10 cellular contexts compared by ENCODE assay signal in the genomic region with DNA sequence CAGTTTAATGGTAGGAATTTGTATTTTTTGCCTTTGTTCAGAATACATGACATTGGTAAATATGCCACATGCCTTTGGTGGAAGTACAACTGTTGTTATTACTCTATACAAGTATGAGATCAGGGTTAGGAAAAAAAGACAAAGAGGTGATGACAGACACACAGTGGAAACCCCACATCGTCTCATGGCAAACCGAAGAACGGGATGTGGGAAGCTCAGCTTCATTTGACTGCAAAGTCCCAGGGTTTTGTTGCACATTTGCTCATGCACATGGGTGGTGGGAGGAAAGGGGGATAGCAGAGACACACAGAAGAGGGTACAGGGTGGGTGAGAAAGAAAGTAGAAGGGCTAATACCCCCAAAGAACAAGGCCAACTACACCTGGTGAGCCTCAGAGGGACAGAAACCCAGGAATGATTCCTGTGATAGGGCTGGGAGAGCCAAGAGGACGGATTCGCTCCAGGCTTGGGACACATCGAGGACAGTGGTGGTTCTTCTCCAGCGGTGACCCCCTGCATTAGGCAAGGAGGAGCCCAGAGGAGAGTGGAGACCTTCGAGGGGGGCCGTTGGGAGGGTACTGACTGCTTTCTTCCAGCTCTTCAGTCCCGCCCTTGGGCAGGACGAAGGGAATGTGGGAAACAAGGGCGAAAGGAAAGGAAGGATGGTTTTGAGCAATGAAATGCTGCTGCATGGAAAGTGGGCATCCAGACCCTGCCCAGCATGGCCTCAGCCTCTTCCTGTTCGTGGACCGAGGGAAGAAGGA. TPM values are rescaled to one million over a fixed set of nuclear protein-coding genes. Genes with fewer than 3 reads are reported as not detected.
DNase-seq lines count a peak whose midpoint lies in the region; FAIRE-seq and TF ChIP-seq lines count a peak whose summit lies in the region.
"Had no signal": no experiment of that assay in that cellular context is flagged by ENCODE, and none has a peak within 500 bp of the region (broad histone marks: within the 10 kb centered on the region; RNA-seq: fewer than 3 reads in every experiment).

No MANE protein-coding gene starts in this region.

- WGBS in sigmoid colon, 2 donors: 85 to 89% methylated on average over 14 of the region's 14 CpGs

- TF ChIP-seq POLR2A in GM12892 (IDR thresholded peaks at IDR 0.05; ENCODE audit: low read depth, low read length) (no peak), sigmoid colon (IDR thresholded peaks at IDR 0.05) (no peak)

- H3K4me1 ChIP-seq in Karpas-422 (ENCODE audit: low read length) (peaks cover 81% of the 10 kb centered on the region), sigmoid colon (peaks cover 0 to 13% (median 4%) of the 10 kb centered on the region in 4 donors)

- peak; percentile 86 for FAIRE-seq in GM12892 (lab: Jason Lieb, UNC)

- no peak for TF ChIP-seq EP300 in sigmoid colon (IDR thresholded peaks at IDR 0.05)

- TF ChIP-seq CTCF in sigmoid colon (IDR thresholded peaks at IDR 0.05): no peak

- peaks cover 70% of the 10 kb centered on the region for H3K36me3 ChIP-seq in Karpas-422 (ENCODE audit: insufficient read depth, low read length)
- H3K36me3 ChIP-seq in sigmoid colon: peaks cover 50 to 89% (median 58%) of the 10 kb centered on the region in 4 donors

- no peak overlapping the region for H2AFZ ChIP-seq in Karpas-422 (ENCODE audit: low read length)

- intact Hi-C loops in sigmoid colon (cut with DNase I): no loop called here

- 0 out of 2 replicates have a peak, but pooled peaks cover 3% of the 10 kb centered on the region for H4K20me1 ChIP-seq in Karpas-422 (ENCODE audit: insufficient read depth, low read depth, low read length)

- H3K9ac ChIP-seq in Karpas-422 (ENCODE audit: low read length): peak overlapping the region; percentile 63

- DNase-seq in GM12892 (ENCODE audit: insufficient read length) (no peak), Karpas-422 (no peak), caudate nucleus (lab: John Stamatoyannopoulos, UW) (no peak), sigmoid colon (no peak), dedifferentiated amniotic fluid mesenchymal stem cell (ENCODE audit: extremely low spot score) (no peak), Ammon's horn (ENCODE audit: low spot score) (no peak), NCI-H2107 (lab: John Stamatoyannopoulos, UW) (no peak), NCI-H524 treated with DMSO at 0.1 percent for 48 hours (lab: John Stamatoyannopoulos, UW) (no peak)
- DNase-seq: NCI-H1436 had no signal

- peak overlapping the region; percentile 37 for H3K4me2 ChIP-seq in Karpas-422 (ENCODE audit: low read depth, low read length, poor library complexity, severe bottlenecking)

- H3K27ac ChIP-seq in Karpas-422 (ENCODE audit: low read length) (peak overlapping the region; percentile 95), caudate nucleus (ENCODE audit: low read depth, low read length) (peak overlapping the region; percentile 79), sigmoid colon (peak overlapping the region in 3 of 4 donors; percentile 39 to 48 (median 44))

- H3K79me2 ChIP-seq in Karpas-422 (ENCODE audit: low read length): peaks cover 19% of the 10 kb centered on the region

- H3K9me2 ChIP-seq in Karpas-422 (replicated peaks; ENCODE audit: insufficient read depth, low read length): no peaks in the 10 kb centered on the region

- H3K4me3 ChIP-seq in Karpas-422 (ENCODE audit: low read length): peak overlapping the region; percentile 16; the same call in 1 of the 2 replicates
- no peak overlapping the region for H3K4me3 ChIP-seq in sigmoid colon

- H3K27me3 ChIP-seq in Karpas-422 (ENCODE audit: low read length) (no peaks in the 10 kb centered on the region), sigmoid colon (no peaks in the 10 kb centered on the region)

- H3K9me3 ChIP-seq in Karpas-422 (ENCODE audit: low read length) (no peaks in the 10 kb centered on the region), sigmoid colon (no peaks in the 10 kb centered on the region)

RNA-seq across cellular contexts. Expression of a gene that starts 8.1 kb away (rescaled TPM):
- polyA plus RNA-seq in GM12892 (2012; ENCODE audit: missing spikeins): 29.2 TPM
- total RNA-seq in Karpas-422 (2014; rRNA removed; shearing (Covaris generic); ENCODE audit: low replicate concordance): 528 and 555 TPM in 2 replicates
- total RNA-seq in sigmoid colon: 10 to 100 TPM; 11.5 to 44.0 (median 17.2) TPM
- polyA plus RNA-seq in sigmoid colon: 10 to 100 TPM in 1 of 3 donors, 1 to 10 TPM in 2; 2.3 to 12.8 (median 3.0) TPM

RNA-seq across cellular contexts. Expression of a gene that starts 10.6 kb away (rescaled TPM):
- polyA plus RNA-seq in GM12892 (2012; ENCODE audit: missing spikeins): 32.1 TPM
- 6.1 and 11.2 TPM in 2 replicates for total RNA-seq in Karpas-422 (2014; rRNA removed; shearing (Covaris generic); ENCODE audit: low replicate concordance)
- 10 to 100 TPM; 20.2 to 27.5 (median 26.9) TPM for total RNA-seq in sigmoid colon
- polyA plus RNA-seq in sigmoid colon: 10 to 100 TPM; 14.4 to 36.0 (median 17.1) TPM

RNA-seq across cellular contexts. Expression of a gene that starts 17.7 kb away (rescaled TPM):
- polyA plus RNA-seq in GM12892 (2012; ENCODE audit: missing spikeins): 82.1 TPM
- total RNA-seq in Karpas-422 (2014; rRNA removed; shearing (Covaris generic); ENCODE audit: low replicate concordance): 155 and 203 TPM in 2 replicates
- total RNA-seq in sigmoid colon: under 1 TPM in 1 of 4 donors, not detected in 3; 0.81 TPM
- 10 to 100 TPM in 1 of 3 donors, 1 to 10 TPM in 1, under 1 TPM in 1; 0.60 to 29.0 (median 2.3) TPM for polyA plus RNA-seq in sigmoid colon
- total RNA-seq: lung microvascular endothelial cell had no signal

RNA-seq across cellular contexts. Expression of a gene that starts 30.6 kb away (rescaled TPM):
- polyA plus RNA-seq in GM12892 (2012; ENCODE audit: missing spikeins): 194 TPM
- 171 and 201 TPM in 2 replicates for total RNA-seq in Karpas-422 (2014; rRNA removed; shearing (Covaris generic); ENCODE audit: low replicate concordance)
- total RNA-seq in sigmoid colon: 100 to 1,000 TPM in 2 of 4 donors, 10 to 100 TPM in 2; 52.9 to 113 (median 92.1) TPM
- polyA plus RNA-seq in sigmoid colon: 100 to 1,000 TPM; 119 to 142 (median 135) TPM

RNA-seq across cellular contexts. Expression of a gene that starts 31.5 kb away (rescaled TPM):
- 46.3 TPM for polyA plus RNA-seq in GM12892 (2012; ENCODE audit: missing spikeins)
- total RNA-seq in Karpas-422 (2014; rRNA removed; shearing (Covaris generic); ENCODE audit: low replicate concordance): 103 and 124 TPM in 2 replicates
- 10 to 100 TPM; 11.8 to 89.5 (median 12.6) TPM for total RNA-seq in sigmoid colon
- 10 to 100 TPM in 2 of 3 donors, 1 to 10 TPM in 1; 9.0 to 35.8 (median 13.6) TPM for polyA plus RNA-seq in sigmoid colon

Comparison
In these comparisons a context has a peak if more than half of its experiments do, and no peak if none do; other contexts are left out.
1. H3K27ac ChIP-seq: peak in every context shown above with its lines; median percentile 95 in Karpas-422; 79 in caudate nucleus; 44 in sigmoid colon.
2. RNA of a gene that starts 8.1 kb away (total RNA-seq): 528 to 555 TPM in Karpas-422; 11.5 to 44.0 TPM in sigmoid colon; every median in the first group is over 10 times any median in the second.
3. RNA of a gene that starts 17.7 kb away (total RNA-seq): 155 to 203 TPM in Karpas-422; 0.81 TPM in sigmoid colon; every median in the first group is over 10 times any median in the second.